In the genomic region with DNA sequence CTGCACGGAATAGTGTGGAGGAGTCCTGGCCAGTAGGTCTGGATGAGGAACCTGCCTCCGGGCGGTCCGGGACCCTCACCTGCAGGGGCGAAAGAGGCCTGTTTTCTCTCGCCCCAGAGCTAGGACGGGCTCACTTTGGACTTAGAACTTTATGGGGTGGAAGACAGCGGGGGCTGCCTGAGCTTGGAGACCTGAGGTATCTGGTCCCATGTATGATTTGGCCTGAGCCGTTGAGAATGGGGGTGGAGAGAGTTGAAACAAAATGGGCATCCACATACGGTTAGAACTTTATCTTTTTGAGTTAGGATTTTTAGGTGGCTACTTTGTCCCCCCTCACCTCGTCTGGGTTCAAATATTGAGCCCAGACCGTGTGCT, we compare ENCODE assay signal across 1 cellular context.
A peak's percentile ranks its signal among the peaks of the same experiment; 100 is the strongest.
TF ChIP-seq lines count a peak whose summit lies in the region.

No MANE protein-coding gene starts in this region.

TF ChIP-seq in K562, 482 proteins besides CTCF, POLR2A, EP300 and RAD21 (continued from another document and continues in another):
- no peak for TF ChIP-seq NR4A1 (CRISPR knock-in tag; IDR thresholded peaks at IDR 0.05)
- TF ChIP-seq NR4A1 (tag; IDR thresholded peaks at IDR 0.05), result 0 out of 2 replicates have a peak, but pooled peaks have one; percentile 30
- 0 out of 2 replicates have a peak, but pooled peaks have one; percentile 41 for TF ChIP-seq GTF2A2 (tag; IDR thresholded peaks at IDR 0.05)
- no peak for TF ChIP-seq FOXA3 (CRISPR knock-in tag; conservative IDR thresholded peaks at IDR 0.05 in 1 of 2, IDR thresholded peaks at IDR 0.05 in 1 of 2)
- no peak for TF ChIP-seq KAT2B (IDR thresholded peaks at IDR 0.05; ENCODE audit: low read depth, low read length)
- TF ChIP-seq PHF20 (IDR thresholded peaks at IDR 0.05; ENCODE audit: partially characterized antibody), result peak; percentile 16
- no peak for TF ChIP-seq NFIC (IDR thresholded peaks at IDR 0.05)
- TF ChIP-seq CUX1 (CRISPR knock-in tag; IDR thresholded peaks at IDR 0.05), result no peak
- peak; percentile 90 for TF ChIP-seq CHD1 (IDR thresholded peaks at IDR 0.05; ENCODE audit: low read length)
- TF ChIP-seq, protein P1, sequence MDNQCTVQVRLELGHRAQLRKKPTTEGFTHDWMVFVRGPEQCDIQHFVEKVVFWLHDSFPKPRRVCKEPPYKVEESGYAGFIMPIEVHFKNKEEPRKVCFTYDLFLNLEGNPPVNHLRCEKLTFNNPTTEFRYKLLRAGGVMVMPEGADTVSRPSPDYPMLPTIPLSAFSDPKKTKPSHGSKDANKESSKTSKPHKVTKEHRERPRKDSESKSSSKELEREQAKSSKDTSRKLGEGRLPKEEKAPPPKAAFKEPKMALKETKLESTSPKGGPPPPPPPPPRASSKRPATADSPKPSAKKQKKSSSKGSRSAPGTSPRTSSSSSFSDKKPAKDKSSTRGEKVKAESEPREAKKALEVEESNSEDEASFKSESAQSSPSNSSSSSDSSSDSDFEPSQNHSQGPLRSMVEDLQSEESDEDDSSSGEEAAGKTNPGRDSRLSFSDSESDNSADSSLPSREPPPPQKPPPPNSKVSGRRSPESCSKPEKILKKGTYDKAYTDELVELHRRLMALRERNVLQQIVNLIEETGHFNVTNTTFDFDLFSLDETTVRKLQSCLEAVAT (IDR thresholded peaks at IDR 0.05), result peak; percentile 53 to 90; a peak in 2 of 4 replicates
- TF ChIP-seq, protein P2, sequence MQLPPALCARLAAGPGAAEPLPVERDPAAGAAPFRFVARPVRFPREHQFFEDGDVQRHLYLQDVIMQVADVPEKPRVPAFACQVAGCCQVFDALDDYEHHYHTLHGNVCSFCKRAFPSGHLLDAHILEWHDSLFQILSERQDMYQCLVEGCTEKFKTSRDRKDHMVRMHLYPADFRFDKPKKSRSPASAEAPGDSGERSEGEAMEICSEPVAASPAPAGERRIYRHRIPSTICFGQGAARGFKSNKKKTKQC (CRISPR knock-in tag; IDR thresholded peaks at IDR 0.05), result 0 out of 2 replicates have a peak, but pooled peaks have one; percentile 60
- peak; percentile 53 for TF ChIP-seq SAP30 (IDR thresholded peaks at IDR 0.05; ENCODE audit: borderline replicate concordance, insufficient read depth, low read depth, low read length, poor library complexity, severe bottlenecking)
- TF ChIP-seq AFF1 (IDR thresholded peaks at IDR 0.05; ENCODE audit: low read depth in 1 of 2, partially characterized antibody in 2 of 2), result peak in 1 of 2 experiments; percentile 54
- TF ChIP-seq DACH1 (IDR thresholded peaks at IDR 0.05; ENCODE audit: partially characterized antibody), result no peak
- TF ChIP-seq FOXP1 (CRISPR knock-in tag; IDR thresholded peaks at IDR 0.05), result 0 out of 2 replicates have a peak, but pooled peaks have one; percentile 80
- 0 out of 2 replicates have a peak, but pooled peaks have one; percentile 25 for TF ChIP-seq HLTF (IDR thresholded peaks at IDR 0.05)
- TF ChIP-seq NR1H2 (CRISPR knock-in tag; IDR thresholded peaks at IDR 0.05), result 0 out of 2 replicates have a peak, but pooled peaks have one; percentile 22
- TF ChIP-seq, protein P3, sequence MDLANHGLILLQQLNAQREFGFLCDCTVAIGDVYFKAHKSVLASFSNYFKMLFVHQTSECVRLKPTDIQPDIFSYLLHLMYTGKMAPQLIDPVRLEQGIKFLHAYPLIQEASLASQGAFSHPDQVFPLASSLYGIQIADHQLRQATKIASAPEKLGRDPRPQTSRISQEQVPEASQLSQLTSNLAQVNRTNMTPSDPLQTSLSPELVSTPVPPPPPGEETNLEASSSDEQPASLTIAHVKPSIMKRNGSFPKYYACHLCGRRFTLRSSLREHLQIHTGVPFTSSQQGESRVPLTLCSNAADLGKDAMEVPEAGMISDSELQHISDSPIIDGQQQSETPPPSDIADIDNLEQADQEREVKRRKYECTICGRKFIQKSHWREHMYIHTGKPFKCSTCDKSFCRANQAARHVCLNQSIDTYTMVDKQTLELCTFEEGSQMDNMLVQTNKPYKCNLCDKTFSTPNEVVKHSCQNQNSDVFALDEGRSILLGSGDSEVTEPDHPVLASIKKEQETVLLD (IDR thresholded peaks at IDR 0.05), result 0 out of 2 replicates have a peak, but pooled peaks have one; percentile 13
- TF ChIP-seq FOXM1 (IDR thresholded peaks at IDR 0.05; ENCODE audit: low read depth), result no peak
- 0 out of 2 replicates have a peak, but pooled peaks have one; percentile 3 for TF ChIP-seq FOXM1 (CRISPR knock-in tag; IDR thresholded peaks at IDR 0.05; ENCODE audit: low read depth)
- no peak for TF ChIP-seq CBX2 (IDR thresholded peaks at IDR 0.05; ENCODE audit: insufficient read depth, low read length, poor library complexity, severe bottlenecking)
- TF ChIP-seq BRD4 (IDR thresholded peaks at IDR 0.05), result peak; percentile 62; the same call in 1 of the 2 replicates
- TF ChIP-seq ZBTB7A (IDR thresholded peaks at IDR 0.05; ENCODE audit: borderline replicate concordance, control insufficient read depth, low read depth, low read length), result peak; percentile 58; the same call in 1 of the 2 replicates
- TF ChIP-seq HMG20B (CRISPR knock-in tag; IDR thresholded peaks at IDR 0.05), result no peak
- 0 out of 2 replicates have a peak, but pooled peaks have one; percentile 40 for TF ChIP-seq PHB (CRISPR knock-in tag; IDR thresholded peaks at IDR 0.05)
- no peak for TF ChIP-seq ZNF134 (CRISPR knock-in tag; conservative IDR thresholded peaks at IDR 0.05)
- 0 out of 2 replicates have a peak, but pooled peaks have one; percentile 36 for TF ChIP-seq HMGXB4 (CRISPR knock-in tag; IDR thresholded peaks at IDR 0.05)
- TF ChIP-seq, protein P4, sequence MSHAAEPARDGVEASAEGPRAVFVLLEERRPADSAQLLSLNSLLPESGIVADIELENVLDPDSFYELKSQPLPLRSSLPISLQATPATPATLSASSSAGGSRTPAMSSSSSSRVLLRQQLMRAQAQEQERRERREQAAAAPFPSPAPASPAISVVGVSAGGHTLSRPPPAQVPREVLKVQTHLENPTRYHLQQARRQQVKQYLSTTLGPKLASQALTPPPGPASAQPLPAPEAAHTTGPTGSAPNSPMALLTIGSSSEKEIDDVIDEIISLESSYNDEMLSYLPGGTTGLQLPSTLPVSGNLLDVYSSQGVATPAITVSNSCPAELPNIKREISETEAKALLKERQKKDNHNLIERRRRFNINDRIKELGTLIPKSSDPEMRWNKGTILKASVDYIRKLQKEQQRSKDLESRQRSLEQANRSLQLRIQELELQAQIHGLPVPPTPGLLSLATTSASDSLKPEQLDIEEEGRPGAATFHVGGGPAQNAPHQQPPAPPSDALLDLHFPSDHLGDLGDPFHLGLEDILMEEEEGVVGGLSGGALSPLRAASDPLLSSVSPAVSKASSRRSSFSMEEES (CRISPR knock-in tag; IDR thresholded peaks at IDR 0.05), result no peak
- peak; percentile 18 for TF ChIP-seq KDM5B (IDR thresholded peaks at IDR 0.05; ENCODE audit: insufficient replicate concordance, low read depth, low read length)
- TF ChIP-seq, protein P5, sequence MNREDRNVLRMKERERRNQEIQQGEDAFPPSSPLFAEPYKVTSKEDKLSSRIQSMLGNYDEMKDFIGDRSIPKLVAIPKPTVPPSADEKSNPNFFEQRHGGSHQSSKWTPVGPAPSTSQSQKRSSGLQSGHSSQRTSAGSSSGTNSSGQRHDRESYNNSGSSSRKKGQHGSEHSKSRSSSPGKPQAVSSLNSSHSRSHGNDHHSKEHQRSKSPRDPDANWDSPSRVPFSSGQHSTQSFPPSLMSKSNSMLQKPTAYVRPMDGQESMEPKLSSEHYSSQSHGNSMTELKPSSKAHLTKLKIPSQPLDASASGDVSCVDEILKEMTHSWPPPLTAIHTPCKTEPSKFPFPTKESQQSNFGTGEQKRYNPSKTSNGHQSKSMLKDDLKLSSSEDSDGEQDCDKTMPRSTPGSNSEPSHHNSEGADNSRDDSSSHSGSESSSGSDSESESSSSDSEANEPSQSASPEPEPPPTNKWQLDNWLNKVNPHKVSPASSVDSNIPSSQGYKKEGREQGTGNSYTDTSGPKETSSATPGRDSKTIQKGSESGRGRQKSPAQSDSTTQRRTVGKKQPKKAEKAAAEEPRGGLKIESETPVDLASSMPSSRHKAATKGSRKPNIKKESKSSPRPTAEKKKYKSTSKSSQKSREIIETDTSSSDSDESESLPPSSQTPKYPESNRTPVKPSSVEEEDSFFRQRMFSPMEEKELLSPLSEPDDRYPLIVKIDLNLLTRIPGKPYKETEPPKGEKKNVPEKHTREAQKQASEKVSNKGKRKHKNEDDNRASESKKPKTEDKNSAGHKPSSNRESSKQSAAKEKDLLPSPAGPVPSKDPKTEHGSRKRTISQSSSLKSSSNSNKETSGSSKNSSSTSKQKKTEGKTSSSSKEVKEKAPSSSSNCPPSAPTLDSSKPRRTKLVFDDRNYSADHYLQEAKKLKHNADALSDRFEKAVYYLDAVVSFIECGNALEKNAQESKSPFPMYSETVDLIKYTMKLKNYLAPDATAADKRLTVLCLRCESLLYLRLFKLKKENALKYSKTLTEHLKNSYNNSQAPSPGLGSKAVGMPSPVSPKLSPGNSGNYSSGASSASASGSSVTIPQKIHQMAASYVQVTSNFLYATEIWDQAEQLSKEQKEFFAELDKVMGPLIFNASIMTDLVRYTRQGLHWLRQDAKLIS (CRISPR knock-in tag; IDR thresholded peaks at IDR 0.05), result peak; percentile 37; the same call in 1 of the 2 replicates
- TF ChIP-seq HDAC6 (IDR thresholded peaks at IDR 0.05; ENCODE audit: low read depth, low read length), result no peak
- 0 out of 2 replicates have a peak, but pooled peaks have one; percentile 61 for TF ChIP-seq SRSF3 (IDR thresholded peaks at IDR 0.05; ENCODE audit: insufficient read depth, low read length)
- no peak for TF ChIP-seq YY1 (IDR thresholded peaks at IDR 0.05; ENCODE audit: borderline replicate concordance in 1 of 3, control insufficient read depth in 1 of 3, extremely low read depth in 1 of 3, insufficient read depth in 3 of 3, insufficient read length in 1 of 3, insufficient replicate concordance in 2 of 3, low read depth in 1 of 3, low read length in 2 of 3)
- no peak for TF ChIP-seq KLF6 (CRISPR knock-in tag; IDR thresholded peaks at IDR 0.05; ENCODE audit: borderline replicate concordance)
